ENCODE assay signal across 9 cellular contexts in the genomic region with DNA sequence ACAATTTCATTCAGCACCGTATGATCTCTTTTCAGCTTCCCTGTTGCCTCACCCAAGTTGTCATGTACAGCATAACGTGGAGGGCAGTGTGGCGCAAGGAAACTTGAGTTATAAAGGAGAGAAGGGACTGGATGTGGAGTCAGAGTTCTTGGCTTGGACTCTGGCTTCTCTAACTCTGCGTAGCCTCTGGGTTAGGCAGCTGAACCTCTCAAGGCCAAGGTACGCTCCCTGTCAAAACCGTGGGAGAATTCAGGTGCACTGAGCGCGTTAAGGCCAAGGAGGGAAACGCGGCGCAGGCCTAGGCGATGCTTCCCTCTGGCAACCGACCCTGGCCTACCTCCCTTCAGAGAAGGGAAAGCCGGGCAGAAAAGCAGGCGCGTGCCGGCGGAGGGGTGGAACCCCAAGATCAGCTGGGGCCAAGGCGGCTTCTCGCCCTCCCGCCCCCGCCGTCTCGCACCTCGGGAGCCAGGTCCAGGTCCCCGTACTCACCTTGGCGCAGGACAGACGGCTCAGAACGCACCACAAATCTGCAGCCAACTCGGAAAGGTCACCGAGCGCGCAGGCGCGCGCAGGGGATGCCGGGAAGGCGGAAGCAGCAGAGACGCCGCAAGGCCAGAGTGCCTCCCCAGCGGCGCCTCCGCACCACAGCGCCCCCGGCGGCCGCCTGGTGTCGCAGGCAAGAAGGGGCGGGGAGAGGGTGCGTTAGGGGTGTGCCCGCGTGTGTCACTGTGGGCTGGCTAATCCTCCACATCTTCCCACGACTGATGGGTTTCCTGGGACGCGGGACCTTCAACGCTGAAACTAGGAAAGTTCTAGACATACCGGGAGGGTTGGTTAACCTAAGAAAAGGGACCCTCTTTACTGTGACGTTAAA. TPM values are rescaled to one million over a fixed set of nuclear protein-coding genes. Genes with fewer than 3 reads are reported as not detected.
DNase-seq lines count a peak whose midpoint lies in the region; ATAC-seq and TF ChIP-seq lines count a peak whose summit lies in the region.
"Had no signal": no experiment of that assay in that cellular context is flagged by ENCODE, and none has a peak within 500 bp of the region (broad histone marks: within the 10 kb centered on the region; RNA-seq: fewer than 3 reads in every experiment).

No MANE protein-coding gene starts in this region.

- TF ChIP-seq CTCF in BE2C (IDR thresholded peaks at IDR 0.05; ENCODE audit: low read depth, low read length) (peak; percentile 91), chondrocyte (IDR thresholded peaks at IDR 0.05) (peak; percentile 99)

- peak overlapping the region; percentile 85 for H3K27ac Mint-ChIP-seq in chondrocyte (ENCODE audit: unreplicated experiment)

- H3K9me3 ChIP-seq in BE2C: no peaks in the 10 kb centered on the region

- peaks cover 14% of the 10 kb centered on the region for H3K36me3 ChIP-seq in BE2C

- H3K27me3 Mint-ChIP-seq in chondrocyte (ENCODE audit: low read depth): peaks cover 10% of the 10 kb centered on the region

- peak; percentile 86 for ATAC-seq in HG03378 (IDR thresholded peaks at IDR 0.05; ENCODE audit: unreplicated experiment)

- peaks cover 15% of the 10 kb centered on the region for H3K4me1 Mint-ChIP-seq in chondrocyte (ENCODE audit: low read depth)

- H3K36me3 Mint-ChIP-seq in chondrocyte (ENCODE audit: low read depth): no peaks in the 10 kb centered on the region

- peak overlapping the region; percentile 100 for H3K4me3 ChIP-seq in BE2C (ENCODE audit: low read depth, low read length)

- no peaks in the 10 kb centered on the region for H3K9me3 Mint-ChIP-seq in chondrocyte (ENCODE audit: low read depth)

- no peaks in the 10 kb centered on the region for H3K27me3 ChIP-seq in BE2C

- DNase-seq in BE2C (peak; percentile 96), NCI-H446 treated with DMSO at 0.1 percent for 48 hours (lab: John Stamatoyannopoulos, UW) (peak; percentile 88), chondrocyte (ENCODE audit: low spot score) (peak; percentile 96), kidney glomerular epithelial cell (lab: John Stamatoyannopoulos, UW) (peak; percentile 92)
- DNase-seq in activated CD4-positive, alpha-beta T cell treated with anti-CD3 and anti-CD28 coated beads for 1 hour: peak; percentile 91
- peak; percentile 85 to 89 for DNase-seq in stimulated activated CD4-positive, alpha-beta T cell treated with anti-CD3 and anti-CD28 coated beads, Interleukin-15, amount 100 ng/mL, for 48 hours (ENCODE audit: low read depth in 2 of 2)

- H3K4me3 Mint-ChIP-seq in chondrocyte (ENCODE audit: unreplicated experiment): peak overlapping the region; percentile 90

- peaks cover 3% of the 10 kb centered on the region; the same call in 1 of the 2 replicates for H3K4me1 ChIP-seq in BE2C

- TF ChIP-seq POLR2A in GM19099 (IDR thresholded peaks at IDR 0.05; ENCODE audit: extremely low read depth, insufficient read length, low read depth): peak; percentile 94

RNA-seq across cellular contexts. Expression of gene TDRD9, which starts 7.0 kb away (rescaled TPM):
- not detected for polyA plus RNA-seq in BE2C (2012; ENCODE audit: insufficient read depth, insufficient read length, low read depth)
- not detected in 3 replicates for total RNA-seq in chondrocyte

RNA-seq across cellular contexts. Expression of gene RD3L, which starts 21.1 kb away (rescaled TPM):
- polyA plus RNA-seq in BE2C (2012; ENCODE audit: insufficient read depth, insufficient read length, low read depth): not detected
- not detected in 3 replicates for total RNA-seq in chondrocyte
- total RNA-seq: glomerular endothelial cell had no signal

Comparison
In these comparisons a context has a peak if more than half of its experiments do, and no peak if none do; other contexts are left out.
1. Peak in every context shown above with its lines: DNase-seq, ATAC-seq and H3K4me3 ChIP-seq.